In genomic region chr14:94079891-94080605, GRCh38 we compare ENCODE assay signal across 6 cellular contexts. TPM values are rescaled to one million over a fixed set of nuclear protein-coding genes. Genes with fewer than 3 reads are reported as not detected.
A peak's percentile ranks its signal among the peaks of the same experiment; 100 is the strongest.
DNase-seq lines count a peak whose midpoint lies in the region; ATAC-seq, FAIRE-seq and TF ChIP-seq lines count a peak whose summit lies in the region.

No MANE protein-coding gene starts in this region.

- H3K27me3 Mint-ChIP-seq in CD14-positive monocyte (ENCODE audit: low read depth in 3 of 3): peaks cover 0 to 2% (median 0%) of the 10 kb centered on the region in 3 donors

- H2AFZ ChIP-seq in SU-DHL-6 (ENCODE audit: low read depth, low read length, severe bottlenecking) (peak overlapping the region; percentile 44), keratinocyte (ENCODE audit: control insufficient read depth, low read length) (no peak overlapping the region)

- peaks cover 4 to 10% (median 7%) of the 10 kb centered on the region in 7 donors for H3K9me3 Mint-ChIP-seq in CD14-positive monocyte

- H3K27me3 ChIP-seq in SU-DHL-6 (ENCODE audit: low read length) (no peaks in the 10 kb centered on the region), keratinocyte (ENCODE audit: control insufficient read depth, extremely low read depth, insufficient read depth, low read length) (no peaks in the 10 kb centered on the region)

- H3K9me3 ChIP-seq in SU-DHL-6 (ENCODE audit: insufficient read depth, low read length) (no peaks in the 10 kb centered on the region; the same call in 1 of the 2 replicates), keratinocyte (ENCODE audit: control insufficient read depth, low read depth, low read length) (peaks cover 2% of the 10 kb centered on the region)

- dilution Hi-C loops in keratinocyte (cut with MboI; ENCODE audit: extremely low pct_ligation_motif_present, low sequenced_read_pairs): no loop called here

- peaks cover 75% of the 10 kb centered on the region for H3K79me2 ChIP-seq in SU-DHL-6 (ENCODE audit: insufficient read depth, low read length)
- peaks cover 61% of the 10 kb centered on the region for H3K79me2 ChIP-seq in keratinocyte (ENCODE audit: control insufficient read depth, insufficient read depth, low read length)

- intact Hi-C loops in CD14-positive monocyte (cut with micrococcal nuclease): loop anchor here (5.0 kb wide), 2 partner anchors 53 to 97 kb away; partner anchors contain the start of gene OTUB2 (in 1 of the 2)

- peaks cover 24 to 35% of the 10 kb centered on the region in 2 donors for H3K36me3 Mint-ChIP-seq in CD14-positive monocyte

- H3K36me3 ChIP-seq in SU-DHL-6 (ENCODE audit: low read length) (peaks cover 40% of the 10 kb centered on the region), keratinocyte (ENCODE audit: control insufficient read depth in 2 of 2, extremely low read depth in 1 of 2, insufficient read depth in 2 of 2, low read length in 2 of 2) (peaks cover 8 to 16% of the 10 kb centered on the region in 2 experiments)

- H3K9me1 ChIP-seq in keratinocyte (ENCODE audit: control insufficient read depth, extremely low read depth, insufficient read depth, low read length): no peaks in the 10 kb centered on the region

- H3K4me1 ChIP-seq in keratinocyte (ENCODE audit: control insufficient read depth, extremely low read depth, insufficient read depth, low read length): peaks cover 30% of the 10 kb centered on the region

- peak overlapping the region; percentile 93 for H3K9ac ChIP-seq in SU-DHL-6 (ENCODE audit: low read length)
- peak overlapping the region; percentile 95 for H3K9ac ChIP-seq in keratinocyte (ENCODE audit: control insufficient read depth, extremely low read depth, insufficient read depth, low read length)

- ATAC-seq in GM21367 (IDR thresholded peaks at IDR 0.05; ENCODE audit: unreplicated experiment) (no peak), HG02885 (IDR thresholded peaks at IDR 0.05; ENCODE audit: poor library complexity, unreplicated experiment) (no peak), HG02938 (IDR thresholded peaks at IDR 0.05; ENCODE audit: unreplicated experiment) (no peak)

- FAIRE-seq in keratinocyte (lab: Jason Lieb, UNC): no peak

- peak overlapping the region; percentile 69 for H3K27ac ChIP-seq in SU-DHL-6 (ENCODE audit: low read depth, low read length)
- peak overlapping the region; percentile 88 for H3K27ac ChIP-seq in keratinocyte (ENCODE audit: control insufficient read depth, insufficient read depth, low read length)

- DNase-seq in CD14-positive monocyte (ENCODE audit: low spot score) (no peak), keratinocyte (ENCODE audit: low read depth, low spot score) (no peak)

- peak overlapping the region; percentile 91 to 99 (median 96) for H3K27ac Mint-ChIP-seq in CD14-positive monocyte

- H3K4me2 ChIP-seq in SU-DHL-6 (ENCODE audit: low read depth, low read length, poor library complexity, severe bottlenecking) (peak overlapping the region; percentile 86), keratinocyte (ENCODE audit: control insufficient read depth, extremely low read depth, insufficient read depth, low read depth, low read length) (peak overlapping the region; percentile 87)

- H4K20me1 ChIP-seq in SU-DHL-6 (ENCODE audit: low read depth, low read length): peaks cover 10% of the 10 kb centered on the region; the same call in 1 of the 2 replicates
- H4K20me1 ChIP-seq in keratinocyte (ENCODE audit: control insufficient read depth, extremely low read depth, insufficient read depth, low read length): peaks cover 5% of the 10 kb centered on the region

- TF ChIP-seq CTCF in CD14-positive monocyte (IDR thresholded peaks at IDR 0.05): no peak
- TF ChIP-seq CTCF in SU-DHL-6 (IDR thresholded peaks at IDR 0.05; ENCODE audit: insufficient read depth, low read length, poor library complexity, severe bottlenecking): no peak
- no peak for TF ChIP-seq CTCF in keratinocyte (optimal IDR thresholded peaks at IDR 0.05 in 1 of 3, IDR thresholded peaks at IDR 0.05 in 1 of 3, conservative IDR thresholded peaks at IDR 0.05 in 1 of 3; ENCODE audit: extremely low read depth in 1 of 3, insufficient read depth in 2 of 3, low read length in 3 of 3)

- H3F3A ChIP-seq in SU-DHL-6 (ENCODE audit: insufficient read depth): peaks cover 8% of the 10 kb centered on the region; the same call in 1 of the 2 replicates

- H3K4me3 Mint-ChIP-seq in CD14-positive monocyte: peak overlapping the region; percentile 100

- H3K4me3 ChIP-seq in SU-DHL-6 (ENCODE audit: insufficient read depth, low read length, poor library complexity, severe bottlenecking) (peak overlapping the region; percentile 89), keratinocyte (ENCODE audit: control insufficient read depth in 2 of 3, extremely low read depth in 1 of 3, insufficient read depth in 2 of 3, low read depth in 1 of 3, low read length in 3 of 3) (peak overlapping the region; percentile 78 to 100 (median 93))

- H3K4me1 Mint-ChIP-seq in CD14-positive monocyte: peaks cover 45% of the 10 kb centered on the region

- H3K9me2 ChIP-seq in SU-DHL-6 (replicated peaks; ENCODE audit: insufficient read depth, low read length): no peaks in the 10 kb centered on the region

RNA-seq across cellular contexts. Expression of gene DDX24, which starts 1.0 kb away (rescaled TPM):
- polyA plus RNA-seq in CD14-positive monocyte (10 to 100 TPM; 51.2 to 53.8 TPM), keratinocyte (171 to 179 TPM (median 172 TPM) in 3 replicates)
- 251 TPM for polyA plus RNA-seq in keratinocyte (2011; ENCODE audit: low read depth)
- polyA plus RNA-seq in keratinocyte (2011; cell fraction: cytosol; rRNA removed): 124 and 159 TPM in 2 replicates
- polyA plus RNA-seq in keratinocyte (2011; cell fraction: nucleus; rRNA removed): 237 and 260 TPM in 2 replicates
- 128 and 144 TPM in 2 replicates for polyA plus RNA-seq in keratinocyte (2012; ENCODE audit: low replicate concordance)
- polyA minus RNA-seq in keratinocyte: 63.3 to 137 TPM (median 126 TPM) in 3 replicates
- polyA minus RNA-seq in keratinocyte (2011; cell fraction: cytosol; rRNA and poly(A)+ RNA removed): 56.6 TPM
- polyA minus RNA-seq in keratinocyte (2011; cell fraction: nucleus; rRNA and poly(A)+ RNA removed): 69.4 and 106 TPM in 2 replicates

RNA-seq across cellular contexts. Expression of gene IFI27L1, which starts 1.1 kb away (rescaled TPM):
- polyA plus RNA-seq in CD14-positive monocyte: 1 to 10 TPM; 2.1 to 2.2 TPM
- polyA plus RNA-seq in keratinocyte: 17.4 to 25.0 TPM (median 18.9 TPM) in 3 replicates
- polyA plus RNA-seq in keratinocyte (2011; ENCODE audit: low read depth): 5.6 TPM
- polyA plus RNA-seq in keratinocyte (2011; cell fraction: cytosol; rRNA removed): 10.0 and 19.6 TPM in 2 replicates
- polyA plus RNA-seq in keratinocyte (2011; cell fraction: nucleus; rRNA removed): 20.2 and 23.1 TPM in 2 replicates
- 10.5 and 19.4 TPM in 2 replicates for polyA plus RNA-seq in keratinocyte (2012; ENCODE audit: low replicate concordance)
- polyA minus RNA-seq in keratinocyte: 5.7 to 11.1 TPM (median 5.9 TPM) in 3 replicates
- 13.8 TPM for polyA minus RNA-seq in keratinocyte (2011; cell fraction: cytosol; rRNA and poly(A)+ RNA removed)
- polyA minus RNA-seq in keratinocyte (2011; cell fraction: nucleus; rRNA and poly(A)+ RNA removed): 2.9 and 3.9 TPM in 2 replicates

RNA-seq across cellular contexts. Expression of gene IFI27, which starts 30.5 kb away (rescaled TPM):
- polyA plus RNA-seq in CD14-positive monocyte: 1 to 10 TPM; 3.3 to 3.9 TPM
- polyA plus RNA-seq in keratinocyte: 1,132 to 3,594 TPM (median 2,783 TPM) in 3 replicates
- 20.3 TPM for polyA plus RNA-seq in keratinocyte (2011; ENCODE audit: low read depth)
- polyA plus RNA-seq in keratinocyte (2011; cell fraction: cytosol; rRNA removed): 1,962 and 3,733 TPM in 2 replicates
- 1,216 and 1,507 TPM in 2 replicates for polyA plus RNA-seq in keratinocyte (2011; cell fraction: nucleus; rRNA removed)
- polyA plus RNA-seq in keratinocyte (2012; ENCODE audit: low replicate concordance): 221 and 1,754 TPM in 2 replicates
- 758 to 2,926 TPM (median 795 TPM) in 3 replicates for polyA minus RNA-seq in keratinocyte
- polyA minus RNA-seq in keratinocyte (2011; cell fraction: cytosol; rRNA and poly(A)+ RNA removed): 1,322 TPM
- 228 and 282 TPM in 2 replicates for polyA minus RNA-seq in keratinocyte (2011; cell fraction: nucleus; rRNA and poly(A)+ RNA removed)

RNA-seq across cellular contexts. Expression of gene IFI27L2, which starts 49.4 kb away (rescaled TPM):
- polyA plus RNA-seq in CD14-positive monocyte (100 to 1,000 TPM in 1 of 2 donors, 10 to 100 TPM in 1; 96.1 to 156 TPM), keratinocyte (67.5 to 179 TPM (median 82.2 TPM) in 3 replicates)
- 13.2 TPM for polyA plus RNA-seq in keratinocyte (2011; ENCODE audit: low read depth)
- polyA plus RNA-seq in keratinocyte (2011; cell fraction: cytosol; rRNA removed): 69.1 and 147 TPM in 2 replicates
- 49.5 and 57.5 TPM in 2 replicates for polyA plus RNA-seq in keratinocyte (2011; cell fraction: nucleus; rRNA removed)
- 92.1 and 193 TPM in 2 replicates for polyA plus RNA-seq in keratinocyte (2012; ENCODE audit: low replicate concordance)
- polyA minus RNA-seq in keratinocyte: 32.7 to 59.4 TPM (median 35.4 TPM) in 3 replicates
- polyA minus RNA-seq in keratinocyte (2011; cell fraction: cytosol; rRNA and poly(A)+ RNA removed): 191 TPM
- 9.8 and 11.2 TPM in 2 replicates for polyA minus RNA-seq in keratinocyte (2011; cell fraction: nucleus; rRNA and poly(A)+ RNA removed)

RNA-seq across cellular contexts. Expression of gene OTUB2, which starts 53.9 kb away (rescaled TPM):
- under 1 TPM; 0.28 to 0.95 TPM for polyA plus RNA-seq in CD14-positive monocyte
- 2.6 to 4.8 TPM (median 3.5 TPM) in 3 replicates for polyA plus RNA-seq in keratinocyte
- polyA plus RNA-seq in keratinocyte (2011; ENCODE audit: low read depth): 3.0 TPM
- polyA plus RNA-seq in keratinocyte (2011; cell fraction: cytosol; rRNA removed): 3.5 and 3.6 TPM in 2 replicates
- polyA plus RNA-seq in keratinocyte (2011; cell fraction: nucleus; rRNA removed): 4.5 and 5.3 TPM in 2 replicates
- 4.5 and 4.7 TPM in 2 replicates for polyA plus RNA-seq in keratinocyte (2012; ENCODE audit: low replicate concordance)
- 8.5 to 14.3 TPM (median 10.1 TPM) in 3 replicates for polyA minus RNA-seq in keratinocyte
- polyA minus RNA-seq in keratinocyte (2011; cell fraction: cytosol; rRNA and poly(A)+ RNA removed): 8.8 TPM
- polyA minus RNA-seq in keratinocyte (2011; cell fraction: nucleus; rRNA and poly(A)+ RNA removed): 5.2 and 8.1 TPM in 2 replicates

Comparison
In these comparisons a context has a peak if more than half of its experiments do, and no peak if none do; other contexts are left out.
1. RNA of gene IFI27, which starts 30.5 kb away (polyA plus RNA-seq): 20.3 to 3,733 TPM in keratinocyte; 3.3 to 3.9 TPM in CD14-positive monocyte; every median in the first group is over 4 times any median in the second.